In the genomic region with DNA sequence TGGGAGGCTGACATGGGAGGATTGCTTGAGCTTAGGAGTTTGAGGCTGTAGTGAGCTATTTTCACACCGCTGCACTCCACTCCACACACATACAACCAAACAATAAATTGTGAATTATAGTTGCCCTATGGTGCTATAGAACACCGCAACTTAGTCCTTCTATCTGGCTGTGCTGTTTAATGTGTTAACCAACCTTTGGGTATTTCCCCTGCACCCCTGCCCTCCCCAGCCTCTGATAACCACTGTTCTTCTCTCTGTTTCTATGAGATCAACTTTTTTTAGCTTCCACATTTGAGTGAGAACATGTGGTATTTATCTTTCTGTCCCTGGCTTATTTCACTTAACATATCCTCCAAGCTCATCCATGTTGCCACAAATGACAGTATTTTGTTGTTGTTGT, we compare ENCODE assay signal across 22 cellular contexts. TPM values are rescaled to one million over a fixed set of nuclear protein-coding genes. Genes with fewer than 3 reads are reported as not detected.
DNase-seq lines count a peak whose midpoint lies in the region; ATAC-seq, FAIRE-seq and TF ChIP-seq lines count a peak whose summit lies in the region.
"Had no signal": no experiment of that assay in that cellular context is flagged by ENCODE, and none has a peak within 500 bp of the region (broad histone marks: within the 10 kb centered on the region; RNA-seq: fewer than 3 reads in every experiment).

No MANE protein-coding gene starts in this region.

- ATAC-seq in GM18907 (IDR thresholded peaks at IDR 0.05; ENCODE audit: unreplicated experiment) (peak; percentile 61), GM21786 (IDR thresholded peaks at IDR 0.05; ENCODE audit: unreplicated experiment) (peak; percentile 62)
- ATAC-seq: activated T-cell treated with anti-CD3 and anti-CD28 coated beads, Interleukin-2, amount 50 U/mL, for 72 hours; lower lobe of right lung; Panc1; psoas muscle; SK-N-SH treated with all-trans-retinoic acid at 6 μM for 48 hours had no signal

- no peaks in the 10 kb centered on the region for H3F3A ChIP-seq in neural progenitor cell (ENCODE audit: low read depth)

- H3K36me3 Mint-ChIP-seq in neural progenitor cell, result peaks cover 9% of the 10 kb centered on the region
- H3K36me3 Mint-ChIP-seq: naive B cell had no signal

- no peak for DNase-seq in neural progenitor cell (ENCODE audit: low spot score)
- DNase-seq in NCI-H1048 (lab: John Stamatoyannopoulos, UW), result no peak
- no peak for DNase-seq in HTR-8/SVneo (ENCODE audit: insufficient read length, low spot score)
- no peak for DNase-seq in SHP77 (lab: John Stamatoyannopoulos, UW)
- DNase-seq: activated T-cell treated with anti-CD3 and anti-CD28 coated beads, Interleukin-2, amount 50 U/mL, for 72 hours; aorta; foreskin melanocyte; lower lobe of right lung; MM.1S; naive B cell; NCI-H2081; NCI-H526 treated with DMSO at 0.1 percent for 48 hours; psoas muscle; stimulated activated CD4-positive, alpha-beta T cell treated with anti-CD3 and anti-CD28 coated beads, Interleukin-12 subunit alpha, Interleukin-12 subunit beta, amount 100 ng/mL, for 4 hours had no signal

- H3K27ac Mint-ChIP-seq in neural progenitor cell, result no peak overlapping the region
- H3K27ac Mint-ChIP-seq: activated T-cell treated with anti-CD3 and anti-CD28 coated beads, Interleukin-2, amount 50 U/mL, for 72 hours had no signal

- peak overlapping the region; percentile 65 for H3K27ac ChIP-seq in OCI-LY3 (ENCODE audit: low read length)
- H3K27ac ChIP-seq in neural progenitor cell, result no peak overlapping the region
- H3K27ac ChIP-seq: lower lobe of right lung, psoas muscle, vagina had no signal

- H3K9ac ChIP-seq in OCI-LY3 (ENCODE audit: low read length) (peak overlapping the region; percentile 5; the same call in 1 of the 2 replicates), neural progenitor cell (no peak overlapping the region)

- H3K4me1 Mint-ChIP-seq in neural progenitor cell, result peaks cover 7% of the 10 kb centered on the region

- FAIRE-seq in HTR-8/SVneo (lab: Jason Lieb, UNC), result no peak
- FAIRE-seq: GM12892 had no signal

- H3K36me3 ChIP-seq in OCI-LY3 (replicated peaks; ENCODE audit: low read depth, low read length), result peaks cover 9% of the 10 kb centered on the region
- H3K36me3 ChIP-seq in neural progenitor cell, result no peaks in the 10 kb centered on the region
- H3K36me3 ChIP-seq: lower lobe of right lung, vagina had no signal

- TF ChIP-seq CTCF in OCI-LY3 (IDR thresholded peaks at IDR 0.05; ENCODE audit: low read depth, low read length) (no peak), neural progenitor cell (IDR thresholded peaks at IDR 0.05) (no peak)

- H3K4me2 ChIP-seq in OCI-LY3 (ENCODE audit: low read length), result peak overlapping the region; percentile 65
- H3K4me2 ChIP-seq in neural progenitor cell, result no peak overlapping the region

- H3K4me1 ChIP-seq in OCI-LY3 (ENCODE audit: low read length) (peaks cover 59% of the 10 kb centered on the region), neural progenitor cell (no peaks in the 10 kb centered on the region)
- H3K4me1 ChIP-seq: vagina had no signal

- peaks cover 6% of the 10 kb centered on the region for H3K27me3 Mint-ChIP-seq in neural progenitor cell (ENCODE audit: insufficient read depth, low read depth)
- H3K27me3 Mint-ChIP-seq: naive B cell had no signal

- H3K79me2 ChIP-seq in OCI-LY3 (ENCODE audit: low read length), result peaks cover 100% of the 10 kb centered on the region
- peaks cover 45% of the 10 kb centered on the region for H3K79me2 ChIP-seq in neural progenitor cell (ENCODE audit: low read depth)

- H3K4me3 ChIP-seq in GM08714 (ENCODE audit: low read length) (peak overlapping the region; percentile 42; the same call in 1 of the 2 replicates), OCI-LY3 (ENCODE audit: low read length) (peak overlapping the region; percentile 37), neural progenitor cell (no peak overlapping the region)
- H3K4me3 ChIP-seq: lower lobe of right lung, psoas muscle, vagina had no signal

- H3K4me3 Mint-ChIP-seq in neural progenitor cell, result no peak overlapping the region
- H3K4me3 Mint-ChIP-seq: activated T-cell treated with anti-CD3 and anti-CD28 coated beads, Interleukin-2, amount 50 U/mL, for 72 hours; naive B cell had no signal

- H3K27me3 ChIP-seq in OCI-LY3 (ENCODE audit: low read depth, low read length) (no peaks in the 10 kb centered on the region), neural progenitor cell (no peaks in the 10 kb centered on the region)
- H3K27me3 ChIP-seq: vagina had no signal

- H3K9me3 ChIP-seq in OCI-LY3 (ENCODE audit: insufficient read depth, low read length) (no peaks in the 10 kb centered on the region), neural progenitor cell (ENCODE audit: low read depth) (no peaks in the 10 kb centered on the region)
- H3K9me3 ChIP-seq: lower lobe of right lung, psoas muscle, vagina had no signal

- H2AFZ ChIP-seq in OCI-LY3 (ENCODE audit: low read depth, low read length) (no peak overlapping the region), neural progenitor cell (replicated peaks) (no peak overlapping the region)

- H4K20me1 ChIP-seq in OCI-LY3 (ENCODE audit: insufficient read depth, low read length), result peaks cover 81% of the 10 kb centered on the region
- peaks cover 52% of the 10 kb centered on the region for H4K20me1 ChIP-seq in neural progenitor cell (ENCODE audit: low read depth)

- no peaks in the 10 kb centered on the region for H3K9me3 Mint-ChIP-seq in neural progenitor cell
- H3K9me3 Mint-ChIP-seq: activated T-cell treated with anti-CD3 and anti-CD28 coated beads, Interleukin-2, amount 50 U/mL, for 72 hours; naive B cell had no signal

RNA-seq across cellular contexts. Expression of a gene that starts 32.5 kb away (rescaled TPM):
- total RNA-seq in neural progenitor cell (ENCODE audit: low replicate concordance), result 6.2 and 9.1 TPM in 2 replicates
